In genomic region chr5:56208681-56209080, GRCh38 we compare ENCODE assay signal across 23 cellular contexts. TPM values are rescaled to one million over a fixed set of nuclear protein-coding genes. Genes with fewer than 3 reads are reported as not detected.
DNase-seq lines count a peak whose midpoint lies in the region; ATAC-seq, FAIRE-seq and TF ChIP-seq lines count a peak whose summit lies in the region.
"Had no signal": no experiment of that assay in that cellular context is flagged by ENCODE, and none has a peak within 500 bp of the region (broad histone marks: within the 10 kb centered on the region; RNA-seq: fewer than 3 reads in every experiment).

No MANE protein-coding gene starts in this region.

- ATAC-seq in A549 = no peak
- no peak for ATAC-seq in IMR-90 (ENCODE audit: low read depth)
- no peak for ATAC-seq in HG02759 (IDR thresholded peaks at IDR 0.05; ENCODE audit: unreplicated experiment)
- ATAC-seq: CD8-positive, alpha-beta T cell had no signal

- peaks cover 18% of the 10 kb centered on the region for H3K9me1 ChIP-seq in IMR-90 (ENCODE audit: insufficient read depth, low read length)

- H4K20me1 ChIP-seq in IMR-90 (ENCODE audit: insufficient read depth, low read length) (no peaks in the 10 kb centered on the region), osteoblast (ENCODE audit: insufficient read depth, low read length) (no peaks in the 10 kb centered on the region), Karpas-422 (ENCODE audit: insufficient read depth, low read depth, low read length) (no peaks in the 10 kb centered on the region)
- H4K20me1 ChIP-seq: BLaER1 treated with 17β-estradiol and CSF1 and Interleukin-3, amounts not matched to agents 10 nM and 100 nM had no signal

- TF ChIP-seq POLR2A in A549 (IDR thresholded peaks at IDR 0.05; ENCODE audit: low read length) (no peak), IMR-90 (IDR thresholded peaks at IDR 0.05; ENCODE audit: low read depth, low read length) (no peak)

- H3K27ac ChIP-seq in A549 (peak overlapping the region; percentile 5 to 73; a peak in 4 of 6 replicates), IMR-90 (ENCODE audit: insufficient read depth, low read length) (peak overlapping the region; percentile 68; the same call in 1 of the 2 replicates), osteoblast (ENCODE audit: low read depth, low read length) (no peak overlapping the region), Karpas-422 (ENCODE audit: low read length) (no peak overlapping the region), left ventricle myocardium inferior (replicated peaks) (no peak overlapping the region)
- H3K27ac ChIP-seq: BLaER1 treated with 17β-estradiol and CSF1 and Interleukin-3, amounts not matched to agents 10 nM and 100 nM; C4-2B had no signal

- H3K36me3 ChIP-seq in IMR-90 (ENCODE audit: control insufficient read depth, insufficient read depth, low read length) (no peaks in the 10 kb centered on the region), osteoblast (ENCODE audit: insufficient read depth, low read length) (no peaks in the 10 kb centered on the region), Karpas-422 (ENCODE audit: insufficient read depth, low read length) (no peaks in the 10 kb centered on the region), left ventricle myocardium inferior (no peaks in the 10 kb centered on the region)
- H3K36me3 ChIP-seq: BLaER1 treated with 17β-estradiol and CSF1 and Interleukin-3, amounts not matched to agents 10 nM and 100 nM had no signal

- H3K79me2 ChIP-seq in osteoblast (ENCODE audit: insufficient read depth, low read length) (no peaks in the 10 kb centered on the region), Karpas-422 (ENCODE audit: low read length) (no peaks in the 10 kb centered on the region)

- dilution Hi-C loops in IMR-90 (cut with HindIII; ENCODE audit: low sequenced_read_pairs, unreplicated experiment) = no loop called here

- POLR2A ChIA-PET in A549 (lab: Yijun Ruan, JAX) = no interaction called here
- POLR2A ChIA-PET in IMR-90 (lab: Charles Lee; ENCODE audit: unreplicated experiment) = interaction anchor here (0.6 kb wide), 1 partner anchor 615 kb away, joined by 13 read pairs; no protein-coding TSS in a partner anchor

- no peak for FAIRE-seq in A549 (lab: Jason Lieb, UNC)
- FAIRE-seq: A204.1, D721Med, G401.6, GM12891, GM18507 had no signal

- peak overlapping the region; percentile 42 for H3K18ac ChIP-seq in IMR-90 (ENCODE audit: low read depth, low read length)

- peak overlapping the region; percentile 38; the same call in 1 of the 2 replicates for H3K4ac ChIP-seq in IMR-90 (ENCODE audit: low read depth, low read length)

- H3K4me3 ChIP-seq in A549 (no peak overlapping the region), IMR-90 (ENCODE audit: insufficient read depth, low read depth, low read length) (no peak overlapping the region), osteoblast (ENCODE audit: insufficient read depth, low read length) (no peak overlapping the region), Karpas-422 (ENCODE audit: low read length) (no peak overlapping the region), left ventricle myocardium inferior (no peak overlapping the region)
- H3K4me3 ChIP-seq: BLaER1 treated with 17β-estradiol and CSF1 and Interleukin-3, amounts not matched to agents 10 nM and 100 nM had no signal

- DNase-seq in A549 (ENCODE audit: low read depth in 1 of 2, low spot score in 1 of 2) = no peak
- DNase-seq in IMR-90 = no peak
- peak; percentile 65 for DNase-seq in osteoblast (ENCODE audit: insufficient read length, low spot score, missing footprints)
- DNase-seq in Karpas-422 = no peak
- no peak for DNase-seq in left ventricle myocardium inferior
- DNase-seq: 8988T; AML-193; Caco-2; Calu3; CD4-positive, alpha-beta T cell; CD8-positive, alpha-beta T cell; DMS79 treated with DMSO at 0.1 percent for 48 hours; GF-D8 had no signal

- H3K9ac ChIP-seq in IMR-90 (ENCODE audit: low read depth, low read length) = no peak overlapping the region
- H3K9ac ChIP-seq in Karpas-422 (ENCODE audit: low read length) = no peak overlapping the region
- H3K9ac ChIP-seq: BLaER1 treated with 17β-estradiol and CSF1 and Interleukin-3, amounts not matched to agents 10 nM and 100 nM had no signal

- 0 out of 2 replicates have a peak overlapping the region, but pooled peaks have one; percentile 2 for H3K23ac ChIP-seq in IMR-90 (ENCODE audit: low read depth, low read length)

- H2BK15ac ChIP-seq in IMR-90 (ENCODE audit: low read depth, low read length) = peak overlapping the region; percentile 75; the same call in 2 of the 3 replicates

- H3K4me1 ChIP-seq in A549 = peaks cover 22% of the 10 kb centered on the region
- H3K4me1 ChIP-seq in IMR-90 (ENCODE audit: control insufficient read depth, insufficient read depth, low read length) = peaks cover 16% of the 10 kb centered on the region
- peaks cover 40% of the 10 kb centered on the region for H3K4me1 ChIP-seq in osteoblast (ENCODE audit: insufficient read depth, low read length)
- no peaks in the 10 kb centered on the region for H3K4me1 ChIP-seq in Karpas-422 (ENCODE audit: low read length)
- no peaks in the 10 kb centered on the region for H3K4me1 ChIP-seq in left ventricle myocardium inferior

- H4K8ac ChIP-seq in IMR-90 (ENCODE audit: low read depth in 2 of 2, low read length in 2 of 2) = peak overlapping the region in 1 of 2 experiments; percentile 48; a peak in 2 of 4 replicates

- TF ChIP-seq RAD21 in A549 (conservative IDR thresholded peaks at IDR 0.05 in 1 of 2, IDR thresholded peaks at IDR 0.05 in 1 of 2) (no peak), IMR-90 (IDR thresholded peaks at IDR 0.05; ENCODE audit: low read length) (no peak)

- H4K5ac ChIP-seq in IMR-90 (ENCODE audit: low read depth, low read length) = no peak overlapping the region

- CTCF ChIA-PET in A549 (lab: Yijun Ruan, JAX) = interaction anchor here (1.0 to 4.9 kb wide), 2 partner anchors 8 to 269 kb away, joined by 3 to 22 read pairs; no protein-coding TSS in a partner anchor
- CTCF ChIA-PET in IMR-90 (lab: Yijun Ruan, JAX) = no interaction called here

- peak overlapping the region; percentile 3; the same call in 1 of the 2 replicates for H3K14ac ChIP-seq in IMR-90 (replicated peaks; ENCODE audit: low read depth, low read length)

- H3K9me3 ChIP-seq in A549 (0 out of 3 replicates have a peak, but pooled peaks cover 3% of the 10 kb centered on the region), IMR-90 (ENCODE audit: control insufficient read depth, insufficient read depth, low read length) (no peaks in the 10 kb centered on the region), osteoblast (ENCODE audit: low read depth, low read length) (no peaks in the 10 kb centered on the region), Karpas-422 (ENCODE audit: low read length) (no peaks in the 10 kb centered on the region), left ventricle myocardium inferior (replicated peaks) (no peaks in the 10 kb centered on the region)

- WGBS in A549 (ENCODE audit: missing lambda C conversion rate) = 88% methylated on average over 9 of the region's 9 CpGs
- WGBS in IMR-90 (ENCODE audit: extremely low coverage in 2 of 2, insufficient read length in 1 of 2), 2 experiments = no CpG with 5 or more reads among the region's 9 CpGs

- H2AFZ ChIP-seq in IMR-90 (replicated peaks; ENCODE audit: low read length, poor library complexity) (no peak overlapping the region), osteoblast (ENCODE audit: low read length) (no peak overlapping the region), Karpas-422 (ENCODE audit: low read length) (no peak overlapping the region)

- H3K27me3 ChIP-seq in IMR-90 (ENCODE audit: control insufficient read depth, insufficient read depth, low read length) (no peaks in the 10 kb centered on the region), osteoblast (ENCODE audit: insufficient read depth, low read length) (no peaks in the 10 kb centered on the region), Karpas-422 (ENCODE audit: low read length) (no peaks in the 10 kb centered on the region), left ventricle myocardium inferior (ENCODE audit: low read depth) (no peaks in the 10 kb centered on the region)
- H3K27me3 ChIP-seq: BLaER1 treated with 17β-estradiol and CSF1 and Interleukin-3, amounts not matched to agents 10 nM and 100 nM had no signal

- no peak overlapping the region for H2AK9ac ChIP-seq in IMR-90 (replicated peaks; ENCODE audit: low read depth, low read length, poor library complexity)

- H3K4me2 ChIP-seq in A549 = no peak overlapping the region
- no peak overlapping the region for H3K4me2 ChIP-seq in IMR-90 (ENCODE audit: low read depth, low read length)
- no peak overlapping the region for H3K4me2 ChIP-seq in osteoblast (ENCODE audit: insufficient read depth, low read length)
- no peak overlapping the region for H3K4me2 ChIP-seq in Karpas-422 (ENCODE audit: low read depth, low read length, poor library complexity, severe bottlenecking)
- H3K4me2 ChIP-seq: BLaER1 treated with 17β-estradiol and CSF1 and Interleukin-3, amounts not matched to agents 10 nM and 100 nM had no signal

- in situ Hi-C loops in IMR-90 (cut with MboI; ENCODE audit: low sequenced_read_pairs) = no loop called here

- peak overlapping the region; percentile 8; the same call in 1 of the 2 replicates for H4K91ac ChIP-seq in IMR-90 (ENCODE audit: insufficient read depth, low read depth, low read length)

- no TSS peak for BruUV-seq in IMR-90 (replicated peaks; lab: Mats Ljungman, UMichigan)

- H2BK5ac ChIP-seq in IMR-90 (ENCODE audit: low read depth, low read length, poor library complexity, severe bottlenecking) = peak overlapping the region; percentile 16

- H2BK20ac ChIP-seq in IMR-90 (ENCODE audit: low read depth, low read length) = peak overlapping the region; percentile 75

- H2BK120ac ChIP-seq in IMR-90 (ENCODE audit: low read depth, low read length) = peak overlapping the region; percentile 73

- H3K9me2 ChIP-seq in Karpas-422 (replicated peaks; ENCODE audit: insufficient read depth, low read length) = no peaks in the 10 kb centered on the region

- TF ChIP-seq EP300 in A549 (IDR thresholded peaks at IDR 0.05) = no peak

- intact Hi-C loops in IMR-90 (cut with micrococcal nuclease) = loop anchor here (10.0 kb wide), 1 partner anchor 494 kb away; the partner anchor contains the start of gene SLC38A9
- intact Hi-C loops in left ventricle myocardium inferior (cut with micrococcal nuclease) = loop anchor here (10.0 kb wide), 2 partner anchors 234 to 274 kb away; no protein-coding TSS in a partner anchor

- TF ChIP-seq CTCF in A549 (IDR thresholded peaks at IDR 0.05) = no peak
- TF ChIP-seq CTCF in IMR-90 (conservative IDR thresholded peaks at IDR 0.05; ENCODE audit: low read depth, low read length) = no peak
- TF ChIP-seq CTCF in osteoblast (IDR thresholded peaks at IDR 0.05; ENCODE audit: extremely low read depth, low read depth, low read length) = no peak
- no peak for TF ChIP-seq CTCF in left ventricle myocardium inferior (IDR thresholded peaks at IDR 0.05; ENCODE audit: borderline replicate concordance)

- 0 out of 4 replicates have a peak, but pooled peaks cover 0 to 7% of the 10 kb centered on the region in 2 experiments for H3K79me1 ChIP-seq in IMR-90 (ENCODE audit: low read depth in 1 of 2, low read length in 2 of 2)

- H3K56ac ChIP-seq in IMR-90 (ENCODE audit: extremely low read depth, insufficient read depth, low read length) = no peak overlapping the region

- H2AK5ac ChIP-seq in IMR-90 (ENCODE audit: low read depth, low read length) = peak overlapping the region; percentile 32

RNA-seq across cellular contexts. Expression of gene ANKRD55, which starts 24.4 kb away (rescaled TPM):
- polyA plus RNA-seq in A549 (2011; rRNA removed) = 0.26 and 0.30 TPM in 2 replicates
- polyA plus RNA-seq in A549 (2012; cell fraction: cytosol; rRNA removed) = 0.05 TPM in 2 replicates
- polyA plus RNA-seq in A549 (2012; cell fraction: nucleus; rRNA removed) = 0.07 TPM in 1 of 2 replicates, not detected in the other
- polyA plus RNA-seq in A549 (2017; fragmentation: RNase III; extraction: RNeasy Plus Mini Kit Qiagen cat#74134 plus additional on column Dnase treatment) = 0.05 to 0.12 TPM (median 0.10 TPM) in 3 replicates
- 0.49 TPM in 1 of 2 replicates, not detected in the other for polyA minus RNA-seq in A549 (2011; rRNA and poly(A)+ RNA removed)
- 0.28 TPM in 1 of 2 replicates, not detected in the other for total RNA-seq in IMR-90 (2012; rRNA removed)
- polyA plus RNA-seq in IMR-90 (2012; rRNA removed) = not detected in 2 replicates
- 0.13 TPM in 1 of 2 replicates, not detected in the other for polyA plus RNA-seq in IMR-90 (2012; cell fraction: cytosol; rRNA removed)
- not detected in 2 replicates for polyA plus RNA-seq in IMR-90 (2012; cell fraction: nucleus; rRNA removed; ENCODE audit: low replicate concordance)
- total RNA-seq in osteoblast = not detected in 2 replicates
- not detected in 2 replicates for total RNA-seq in Karpas-422 (2014; rRNA removed; shearing (Covaris generic); ENCODE audit: low replicate concordance)
- total RNA-seq in left ventricle myocardium inferior = 0.27 TPM
- total RNA-seq: B cell; Calu3; CD8-positive, alpha-beta T cell had no signal
- polyA plus RNA-seq: BJ had no signal

Comparison
In these comparisons a context has a peak if more than half of its experiments do, and no peak if none do; other contexts are left out.
1. H3K27ac ChIP-seq: peak in A549 (2 of 2) and IMR-90 (single experiment); none in osteoblast (single experiment), Karpas-422 (single experiment) and left ventricle myocardium inferior (single experiment).